1 cellular context compared by ENCODE assay signal in the genomic region with DNA sequence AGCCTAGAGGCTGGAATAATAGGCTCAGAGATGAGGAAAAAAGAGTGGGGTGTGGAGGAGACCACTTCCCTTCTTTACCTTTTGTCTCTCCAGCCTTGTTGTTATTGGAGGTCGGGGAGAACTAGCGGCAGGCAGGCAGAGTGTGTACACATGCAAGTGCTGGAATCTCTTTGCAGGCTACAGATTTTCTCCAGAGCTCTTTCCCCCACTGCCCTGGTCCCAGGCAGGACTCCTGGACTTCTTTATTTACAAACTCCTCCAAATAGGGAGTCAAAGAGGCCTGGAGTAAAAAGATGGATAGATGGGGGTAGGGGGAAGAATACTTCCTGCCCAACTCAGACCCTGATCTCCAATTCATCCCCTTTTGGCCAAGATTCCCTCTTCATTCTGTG.
TF ChIP-seq lines count a peak whose summit lies in the region.

No MANE protein-coding gene starts in this region.

TF ChIP-seq in GM23338, 12 proteins besides CTCF, POLR2A, EP300 and RAD21:
- TF ChIP-seq, protein P1, sequence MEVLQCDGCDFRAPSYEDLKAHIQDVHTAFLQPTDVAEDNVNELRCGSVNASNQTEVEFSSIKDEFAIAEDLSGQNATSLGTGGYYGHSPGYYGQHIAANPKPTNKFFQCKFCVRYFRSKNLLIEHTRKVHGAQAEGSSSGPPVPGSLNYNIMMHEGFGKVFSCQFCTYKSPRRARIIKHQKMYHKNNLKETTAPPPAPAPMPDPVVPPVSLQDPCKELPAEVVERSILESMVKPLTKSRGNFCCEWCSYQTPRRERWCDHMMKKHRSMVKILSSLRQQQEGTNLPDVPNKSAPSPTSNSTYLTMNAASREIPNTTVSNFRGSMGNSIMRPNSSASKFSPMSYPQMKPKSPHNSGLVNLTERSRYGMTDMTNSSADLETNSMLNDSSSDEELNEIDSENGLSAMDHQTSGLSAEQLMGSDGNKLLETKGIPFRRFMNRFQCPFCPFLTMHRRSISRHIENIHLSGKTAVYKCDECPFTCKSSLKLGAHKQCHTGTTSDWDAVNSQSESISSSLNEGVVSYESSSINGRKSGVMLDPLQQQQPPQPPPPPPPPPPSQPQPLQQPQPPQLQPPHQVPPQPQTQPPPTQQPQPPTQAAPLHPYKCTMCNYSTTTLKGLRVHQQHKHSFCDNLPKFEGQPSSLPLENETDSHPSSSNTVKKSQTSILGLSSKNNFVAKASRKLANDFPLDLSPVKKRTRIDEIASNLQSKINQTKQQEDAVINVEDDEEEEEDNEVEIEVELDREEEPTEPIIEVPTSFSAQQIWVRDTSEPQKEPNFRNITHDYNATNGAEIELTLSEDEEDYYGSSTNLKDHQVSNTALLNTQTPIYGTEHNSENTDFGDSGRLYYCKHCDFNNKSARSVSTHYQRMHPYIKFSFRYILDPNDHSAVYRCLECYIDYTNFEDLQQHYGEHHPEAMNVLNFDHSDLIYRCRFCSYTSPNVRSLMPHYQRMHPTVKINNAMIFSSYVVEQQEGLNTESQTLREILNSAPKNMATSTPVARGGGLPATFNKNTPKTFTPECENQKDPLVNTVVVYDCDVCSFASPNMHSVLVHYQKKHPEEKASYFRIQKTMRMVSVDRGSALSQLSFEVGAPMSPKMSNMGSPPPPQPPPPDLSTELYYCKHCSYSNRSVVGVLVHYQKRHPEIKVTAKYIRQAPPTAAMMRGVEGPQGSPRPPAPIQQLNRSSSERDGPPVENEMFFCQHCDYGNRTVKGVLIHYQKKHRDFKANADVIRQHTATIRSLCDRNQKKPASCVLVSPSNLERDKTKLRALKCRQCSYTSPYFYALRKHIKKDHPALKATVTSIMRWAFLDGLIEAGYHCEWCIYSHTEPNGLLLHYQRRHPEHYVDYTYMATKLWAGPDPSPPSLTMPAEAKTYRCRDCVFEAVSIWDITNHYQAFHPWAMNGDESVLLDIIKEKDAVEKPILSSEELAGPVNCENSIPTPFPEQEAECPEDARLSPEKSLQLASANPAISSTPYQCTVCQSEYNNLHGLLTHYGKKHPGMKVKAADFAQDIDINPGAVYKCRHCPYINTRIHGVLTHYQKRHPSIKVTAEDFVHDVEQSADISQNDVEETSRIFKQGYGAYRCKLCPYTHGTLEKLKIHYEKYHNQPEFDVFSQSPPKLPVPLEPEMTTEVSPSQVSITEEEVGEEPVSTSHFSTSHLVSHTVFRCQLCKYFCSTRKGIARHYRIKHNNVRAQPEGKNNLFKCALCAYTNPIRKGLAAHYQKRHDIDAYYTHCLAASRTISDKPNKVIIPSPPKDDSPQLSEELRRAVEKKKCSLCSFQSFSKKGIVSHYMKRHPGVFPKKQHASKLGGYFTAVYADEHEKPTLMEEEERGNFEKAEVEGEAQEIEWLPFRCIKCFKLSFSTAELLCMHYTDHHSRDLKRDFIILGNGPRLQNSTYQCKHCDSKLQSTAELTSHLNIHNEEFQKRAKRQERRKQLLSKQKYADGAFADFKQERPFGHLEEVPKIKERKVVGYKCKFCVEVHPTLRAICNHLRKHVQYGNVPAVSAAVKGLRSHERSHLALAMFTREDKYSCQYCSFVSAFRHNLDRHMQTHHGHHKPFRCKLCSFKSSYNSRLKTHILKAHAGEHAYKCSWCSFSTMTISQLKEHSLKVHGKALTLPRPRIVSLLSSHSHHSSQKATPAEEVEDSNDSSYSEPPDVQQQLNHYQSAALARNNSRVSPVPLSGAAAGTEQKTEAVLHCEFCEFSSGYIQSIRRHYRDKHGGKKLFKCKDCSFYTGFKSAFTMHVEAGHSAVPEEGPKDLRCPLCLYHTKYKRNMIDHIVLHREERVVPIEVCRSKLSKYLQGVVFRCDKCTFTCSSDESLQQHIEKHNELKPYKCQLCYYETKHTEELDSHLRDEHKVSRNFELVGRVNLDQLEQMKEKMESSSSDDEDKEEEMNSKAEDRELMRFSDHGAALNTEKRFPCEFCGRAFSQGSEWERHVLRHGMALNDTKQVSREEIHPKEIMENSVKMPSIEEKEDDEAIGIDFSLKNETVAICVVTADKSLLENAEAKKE (CRISPR knock-in tag; IDR thresholded peaks at IDR 0.05) = no peak
- TF ChIP-seq JUNB (IDR thresholded peaks at IDR 0.05; ENCODE audit: unreplicated experiment) (no peak), EZH2phosphoT487 (IDR thresholded peaks at IDR 0.05; ENCODE audit: unreplicated experiment) (no peak), ZNF114 (CRISPR knock-in tag; IDR thresholded peaks at IDR 0.05) (no peak), EZH2 (IDR thresholded peaks at IDR 0.05; ENCODE audit: low read depth, unreplicated experiment) (no peak)
TF ChIP-seq in GM23338: peak in this region for 0.
